In the genomic region with DNA sequence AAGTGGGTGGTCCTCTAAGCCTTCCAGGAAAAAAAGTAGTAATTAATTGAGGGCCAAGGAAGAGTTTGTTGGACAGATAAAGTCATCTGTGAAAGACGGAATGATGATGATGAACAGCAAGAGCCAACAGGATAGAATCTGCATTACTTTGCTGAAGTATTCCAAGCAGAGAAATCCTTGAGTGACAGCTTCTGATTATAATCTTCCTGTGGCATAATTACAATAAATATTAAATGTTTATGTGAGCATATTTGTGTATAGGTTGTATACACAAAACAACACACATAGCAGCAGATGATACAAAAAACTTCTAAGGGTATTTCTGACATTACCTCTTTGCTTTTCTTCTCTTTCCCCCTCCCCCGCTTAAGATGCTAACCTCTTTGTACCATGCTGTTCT, we compare ENCODE assay signal across 25 cellular contexts.
"Had no signal": no experiment of that assay in that cellular context is flagged by ENCODE, and none has a peak within 500 bp of the region (broad histone marks: within the 10 kb centered on the region; RNA-seq: fewer than 3 reads in every experiment).

No MANE protein-coding gene starts in this region.

- DNase-seq: colonic mucosa; cortex of kidney; effector CD8-positive, alpha-beta T cell; effector memory CD8-positive, alpha-beta T cell; endodermal cell; erythroblast; esophagus squamous epithelium; foreskin fibroblast; foreskin melanocyte; gastrocnemius medialis; glutamatergic neuron; head of caudate nucleus; heart right ventricle; hippocampal formation; left cardiac atrium; left lung; left ventricle myocardium superior; lower lobe of right lung; mesenchymal stem cell; mucosa of descending colon had no signal

- H3K4me3 ChIP-seq: colonic mucosa, esophagus squamous epithelium, gastrocnemius medialis, heart right ventricle, left lung, lower lobe of right lung, mucosa of descending colon had no signal

- ATAC-seq: effector memory CD8-positive, alpha-beta T cell; esophagus mucosa; gastrocnemius medialis; heart right ventricle; left cardiac atrium; left lung; left ventricle myocardium superior; lower lobe of right lung; mucosa of descending colon had no signal

- FAIRE-seq: endometrium, islet of Langerhans, keratinocyte had no signal

- H3K4me1 ChIP-seq: colonic mucosa, esophagus squamous epithelium, gastrocnemius medialis, heart right ventricle, left lung, lower lobe of right lung had no signal

- H3K36me3 ChIP-seq: colonic mucosa, esophagus squamous epithelium, gastrocnemius medialis, heart right ventricle, left lung, lower lobe of right lung had no signal

- H3K27me3 ChIP-seq: colonic mucosa, esophagus squamous epithelium, gastrocnemius medialis, heart right ventricle, left lung had no signal

- H3K9me3 ChIP-seq: colonic mucosa, esophagus squamous epithelium, gastrocnemius medialis, left lung, lower lobe of right lung, mucosa of descending colon had no signal

- H3K27ac ChIP-seq: colonic mucosa, epithelial cell of prostate, esophagus squamous epithelium, gastrocnemius medialis, heart right ventricle, left lung, lower lobe of right lung had no signal
